Comparison of ENCODE assay signal across 8 cellular contexts in genomic region chr2:84459028-84459943, GRCh38.
A peak's percentile ranks its signal among the peaks of the same experiment; 100 is the strongest.
DNase-seq lines count a peak whose midpoint lies in the region; ATAC-seq lines count a peak whose summit lies in the region.

TSS of gene SUCLG1 (minus strand) at chr2:84459280. CDS start at chr2:84459269, 11 bp downstream.

- DNase-seq in AG08396 (ENCODE audit: low spot score) (peak; percentile 90), NCI-H345 treated with DMSO at 0.1 percent for 48 hours (lab: John Stamatoyannopoulos, UW; ENCODE audit: unreplicated experiment) (peak; percentile 86), iris pigment epithelial cell (ENCODE audit: low read depth) (peak; percentile 79)
- DNase-seq in activated CD4-positive, CD25-positive, alpha-beta regulatory T cell (lab: John Stamatoyannopoulos, UW) = peak; percentile 69 to 78 (median 75)
- peak; percentile 89 for DNase-seq in central memory CD4-positive, alpha-beta T cell
- DNase-seq in stimulated activated CD4-positive, alpha-beta T cell treated with anti-CD3 and anti-CD28 coated beads, Interleukin-12 subunit alpha, Interleukin-12 subunit beta, amount 100 ng/mL, for 4 hours = peak; percentile 78

- ATAC-seq in GM19023 (IDR thresholded peaks at IDR 0.05; ENCODE audit: unreplicated experiment) = peak; percentile 98
- peak; percentile 97 for ATAC-seq in HG03280 (IDR thresholded peaks at IDR 0.05; ENCODE audit: unreplicated experiment)

Comparison
In these comparisons a context has a peak if more than half of its experiments do, and no peak if none do; other contexts are left out.
1. Peak in every context shown above with its lines: DNase-seq and ATAC-seq.